ENCODE assay signal across 8 cellular contexts in the genomic region with DNA sequence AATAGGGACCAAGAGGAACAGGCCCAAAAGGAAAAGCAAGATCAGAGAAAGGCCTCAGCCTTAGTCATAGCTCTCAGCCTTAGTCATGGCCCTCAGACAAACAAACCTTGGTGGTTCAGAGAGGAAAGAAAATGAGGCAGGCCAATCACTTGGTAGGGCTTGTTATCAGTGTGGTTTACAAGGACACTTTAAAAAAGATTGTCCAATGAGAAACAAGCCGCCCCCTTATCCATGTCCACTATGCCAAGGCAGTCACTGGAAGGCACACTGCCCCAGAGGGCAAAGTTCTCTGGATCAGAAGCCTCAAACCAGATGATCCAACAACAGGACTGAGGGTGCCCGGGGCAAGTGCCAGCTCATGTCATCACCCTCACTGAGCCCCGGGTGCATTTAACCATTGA.
DNase-seq lines count a peak whose midpoint lies in the region; ATAC-seq, FAIRE-seq and TF ChIP-seq lines count a peak whose summit lies in the region.
"Not testable (repeated sequence)": the region's sequence is repeated elsewhere in the genome, so short reads cannot be mapped to it uniquely, and the experiment has no call there.

No MANE protein-coding gene starts in this region.

- H3K4me2 ChIP-seq in PC-9 = peak overlapping the region; percentile 26
- H3K4me2 ChIP-seq in endothelial cell of umbilical vein (ENCODE audit: insufficient read depth, low read length) = not testable (repeated sequence)

- H3K9me3 ChIP-seq in PC-9 (ENCODE audit: insufficient read depth, low read depth); adrenal gland (replicated peaks in 1 of 3); endothelial cell of umbilical vein (replicated peaks; ENCODE audit: control insufficient read depth, insufficient read depth, low read length): not testable (repeated sequence)

- TF ChIP-seq CTCF in PC-9 (conservative IDR thresholded peaks at IDR 0.05); adrenal gland (IDR thresholded peaks at IDR 0.05); endothelial cell of umbilical vein (IDR thresholded peaks at IDR 0.05; ENCODE audit: extremely low read depth in 1 of 2, insufficient read depth in 1 of 2, low read depth in 1 of 2, low read length in 2 of 2); foreskin keratinocyte (conservative IDR thresholded peaks at IDR 0.05): not testable (repeated sequence)

- intact Hi-C loops in PC-9 (cut with micrococcal nuclease; ENCODE audit: unreplicated experiment); adrenal gland (cut with DNase I); endothelial cell of umbilical vein (cut with micrococcal nuclease): not testable (repeated sequence)

- not testable (repeated sequence) for H3K9ac ChIP-seq in endothelial cell of umbilical vein (replicated peaks; ENCODE audit: extremely low read depth, insufficient read depth, low read length)

- H3K9me2 ChIP-seq in PC-9 (ENCODE audit: insufficient read depth) = not testable (repeated sequence)

- BruUV-seq in PC-9 (replicated peaks; lab: Mats Ljungman, UMichigan); endothelial cell of umbilical vein (replicated peaks; lab: Mats Ljungman, UMichigan): not testable (repeated sequence)

- H3K36me3 ChIP-seq in PC-9 (ENCODE audit: low read depth); adrenal gland (replicated peaks in 1 of 2); endothelial cell of umbilical vein (ENCODE audit: control insufficient read depth in 2 of 2, extremely low read depth in 1 of 2, insufficient read depth in 2 of 2, low read length in 2 of 2): not testable (repeated sequence)

- TF ChIP-seq POLR2A in adrenal gland (IDR thresholded peaks at IDR 0.05); endothelial cell of umbilical vein (IDR thresholded peaks at IDR 0.05; ENCODE audit: low read depth, low read length): not testable (repeated sequence)

- CTCF ChIA-PET in PC-9 (lab: Charles Lee); endothelial cell of umbilical vein (lab: Charles Lee): not testable (repeated sequence)

- ATAC-seq in foreskin keratinocyte = peak; percentile 90

- H3K27me3 ChIP-seq in PC-9 (ENCODE audit: insufficient read depth, low read depth); adrenal gland; endothelial cell of umbilical vein (ENCODE audit: control insufficient read depth in 2 of 2, insufficient read depth in 2 of 2, low read length in 2 of 2); foreskin keratinocyte: not testable (repeated sequence)

- H3K4me3 ChIP-seq in PC-9; adrenal gland; endothelial cell of umbilical vein (replicated peaks in 1 of 3; ENCODE audit: insufficient read depth in 1 of 3, low read depth in 1 of 3, low read length in 3 of 3): not testable (repeated sequence)

- dilution Hi-C loops in endothelial cell of umbilical vein (cut with MboI; ENCODE audit: extremely low pct_ligation_motif_present, low sequenced_read_pairs) = not testable (repeated sequence)

- FAIRE-seq in endothelial cell of umbilical vein (lab: Jason Lieb, UNC) = not testable (repeated sequence)

- not testable (repeated sequence) for H3K79me2 ChIP-seq in PC-9 (ENCODE audit: low read depth); endothelial cell of umbilical vein (ENCODE audit: control insufficient read depth, insufficient read depth, low read length)

- peak overlapping the region; percentile 18; the same call in 1 of the 2 replicates for H3K27ac ChIP-seq in PC-9
- H3K27ac ChIP-seq in adrenal gland; endothelial cell of umbilical vein (ENCODE audit: insufficient read depth, low read depth, low read length); foreskin keratinocyte: not testable (repeated sequence)

- not testable (repeated sequence) for H2AFZ ChIP-seq in PC-9; endothelial cell of umbilical vein (ENCODE audit: low read depth, low read length)

- not testable (repeated sequence) for H3K9me1 ChIP-seq in endothelial cell of umbilical vein (replicated peaks; ENCODE audit: control insufficient read depth, extremely low read depth, insufficient read depth, low read length)

- not testable (repeated sequence) for H3F3A ChIP-seq in PC-9 (ENCODE audit: insufficient read depth, low read depth)

- H4K20me1 ChIP-seq in PC-9 (ENCODE audit: insufficient read depth); endothelial cell of umbilical vein (replicated peaks; ENCODE audit: control insufficient read depth, extremely low read depth, insufficient read depth, low read length): not testable (repeated sequence)

- 27 to 43% (median 34%) methylated on average over 2 to 3 of the region's 3 CpGs for WGBS in adrenal gland, 4 donors

- peak; percentile 76 for DNase-seq in A172 (ENCODE audit: low spot score)
- DNase-seq in H4 (ENCODE audit: low spot score) = peak; percentile 52
- DNase-seq in PC-9 = peak; percentile 5 to 67
- DNase-seq in activated CD4-positive, alpha-beta T cell treated with anti-CD3 and anti-CD28 coated beads for 48 hours = peak; percentile 26
- DNase-seq in adrenal gland = peak in 5 of 7 donors; percentile 12 to 61 (median 24)
- DNase-seq in endothelial cell of umbilical vein (ENCODE audit: low read depth, low spot score) = not testable (repeated sequence)
- peak in 1 of 2 donors; percentile 61 for DNase-seq in foreskin keratinocyte
- peak; percentile 57 for DNase-seq in renal cortical epithelial cell (ENCODE audit: low read depth)

- POLR2A ChIA-PET in PC-9 (lab: Charles Lee; ENCODE audit: unreplicated experiment); endothelial cell of umbilical vein (lab: Charles Lee): not testable (repeated sequence)

- H3K4me1 ChIP-seq in PC-9 (replicated peaks; ENCODE audit: insufficient read depth) = peaks cover 28% of the 10 kb centered on the region
- not testable (repeated sequence) for H3K4me1 ChIP-seq in adrenal gland (replicated peaks in 1 of 2); endothelial cell of umbilical vein (ENCODE audit: control insufficient read depth, extremely low read depth, insufficient read depth, low read length); foreskin keratinocyte

TF ChIP-seq in endothelial cell of umbilical vein, 7 proteins besides CTCF, POLR2A, EP300 and RAD21:
- peak; percentile 12 for TF ChIP-seq FOS (IDR thresholded peaks at IDR 0.05; ENCODE audit: borderline replicate concordance, insufficient read depth, low read length)
